Comparison of ENCODE assay signal across 13 cellular contexts in the genomic region with DNA sequence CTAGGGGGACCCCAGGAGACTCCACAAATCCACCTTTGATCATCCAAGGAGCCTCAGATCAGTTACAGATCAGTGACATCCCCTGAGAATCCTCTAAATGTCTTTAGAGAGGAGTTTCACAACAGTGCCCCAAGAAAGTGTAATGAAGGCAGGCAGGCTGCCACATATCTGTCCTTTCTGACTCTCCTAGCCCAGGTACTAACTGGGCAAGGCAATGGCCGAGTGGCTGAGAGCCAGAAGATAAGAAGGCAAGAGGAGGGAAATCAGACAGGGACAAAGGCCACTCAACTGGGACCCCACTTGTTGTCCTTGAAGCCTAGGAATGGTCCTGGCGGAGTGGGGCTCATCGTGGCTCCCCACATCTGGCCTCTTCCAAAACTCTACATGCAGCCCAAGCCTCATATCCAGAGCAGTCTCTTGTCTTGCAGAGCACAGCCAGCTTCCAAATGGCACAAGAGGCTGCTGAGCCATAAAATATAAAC. TPM values are rescaled to one million over a fixed set of nuclear protein-coding genes. Genes with fewer than 3 reads are reported as not detected.
A peak's percentile ranks its signal among the peaks of the same experiment; 100 is the strongest.
DNase-seq lines count a peak whose midpoint lies in the region; ATAC-seq and TF ChIP-seq lines count a peak whose summit lies in the region.
"Had no signal": no experiment of that assay in that cellular context is flagged by ENCODE, and none has a peak within 500 bp of the region (broad histone marks: within the 10 kb centered on the region; RNA-seq: fewer than 3 reads in every experiment).

No MANE protein-coding gene starts in this region.

- no peaks in the 10 kb centered on the region for H3K27me3 ChIP-seq in breast epithelium
- H3K27me3 ChIP-seq in lower lobe of right lung (ENCODE audit: low read depth) = no peaks in the 10 kb centered on the region
- no peaks in the 10 kb centered on the region for H3K27me3 ChIP-seq in transverse colon
- H3K27me3 ChIP-seq: upper lobe of left lung had no signal

- no peak for TF ChIP-seq POLR2A in breast epithelium (IDR thresholded peaks at IDR 0.05)
- TF ChIP-seq POLR2A in transverse colon (IDR thresholded peaks at IDR 0.05) = no peak

- H3K27ac ChIP-seq in breast epithelium (peak overlapping the region; percentile 77 to 99), lower lobe of right lung (peak overlapping the region; percentile 40), transverse colon (peak overlapping the region; percentile 93 to 99 (median 96))

- in situ Hi-C loops in transverse colon (cut with MboI; ENCODE audit: low pct_ligation_motif_present in 1 of 4, low pct_unique_long_range_greater_than_20kb in 1 of 4, low sequenced_read_pairs in 3 of 4) = no loop called here

- intact Hi-C loops in breast epithelium (cut with DNase I; ENCODE audit: low total_unique reads) = no loop called here
- intact Hi-C loops in lower lobe of right lung (cut with DNase I) = no loop called here
- intact Hi-C loops in transverse colon (cut with DNase I; ENCODE audit: low total_unique reads) = no loop called here

- peaks cover 2% of the 10 kb centered on the region for H3K9me3 Mint-ChIP-seq in activated naive CD4-positive, alpha-beta T cell treated with anti-CD3 and anti-CD28 coated beads, Interleukin-2, amount 10 ng/mL, durations not matched to agents 7 days and 5 days

- H3K27me3 Mint-ChIP-seq in activated naive CD4-positive, alpha-beta T cell treated with anti-CD3 and anti-CD28 coated beads, Interleukin-2, amount 10 ng/mL, durations not matched to agents 7 days and 5 days = peaks cover 4% of the 10 kb centered on the region

- H3K9me3 ChIP-seq in breast epithelium (no peaks in the 10 kb centered on the region), lower lobe of right lung (no peaks in the 10 kb centered on the region), transverse colon (no peaks in the 10 kb centered on the region)
- H3K9me3 ChIP-seq: upper lobe of left lung had no signal

- no peak for TF ChIP-seq EP300 in transverse colon (IDR thresholded peaks at IDR 0.05; ENCODE audit: low read depth)

- H3K4me3 ChIP-seq in breast epithelium (no peak overlapping the region), lower lobe of right lung (no peak overlapping the region), transverse colon (no peak overlapping the region)
- H3K4me3 ChIP-seq: lung, upper lobe of left lung had no signal

- H3K36me3 Mint-ChIP-seq in activated naive CD4-positive, alpha-beta T cell treated with anti-CD3 and anti-CD28 coated beads, Interleukin-2, amount 10 ng/mL, durations not matched to agents 7 days and 5 days = peaks cover 28% of the 10 kb centered on the region

- CTCF ChIA-PET in activated naive CD4-positive, alpha-beta T cell treated with anti-CD3 and anti-CD28 coated beads, Interleukin-2, amount 10 ng/mL, durations not matched to agents 7 days and 5 days (lab: Charles Lee) = interaction anchor here (0.9 to 1.0 kb wide), 2 partner anchors 11 to 140 kb away, joined by 3 read pairs; no protein-coding TSS in a partner anchor

- 50% methylated on average over 3 of the region's 3 CpGs; no CpG with 5 or more reads in 1 of the 2 donors for WGBS in transverse colon (ENCODE audit: low coverage in 1 of 2), 2 donors

- peak overlapping the region; percentile 86 for H3K27ac Mint-ChIP-seq in activated naive CD4-positive, alpha-beta T cell treated with anti-CD3 and anti-CD28 coated beads, Interleukin-2, amount 10 ng/mL, durations not matched to agents 7 days and 5 days

- peaks cover 83% of the 10 kb centered on the region for H3K4me1 Mint-ChIP-seq in activated naive CD4-positive, alpha-beta T cell treated with anti-CD3 and anti-CD28 coated beads, Interleukin-2, amount 10 ng/mL, durations not matched to agents 7 days and 5 days

- H3K4me1 ChIP-seq in breast epithelium = peaks cover 30 to 87% of the 10 kb centered on the region in 2 donors
- peaks cover 71% of the 10 kb centered on the region for H3K4me1 ChIP-seq in lower lobe of right lung
- peaks cover 70 to 100% (median 79%) of the 10 kb centered on the region in 4 donors for H3K4me1 ChIP-seq in transverse colon

- no peaks in the 10 kb centered on the region for H3K36me3 ChIP-seq in breast epithelium
- H3K36me3 ChIP-seq in lower lobe of right lung = peaks cover 7% of the 10 kb centered on the region
- no peaks in the 10 kb centered on the region for H3K36me3 ChIP-seq in transverse colon

- no peak for TF ChIP-seq CTCF in breast epithelium (IDR thresholded peaks at IDR 0.05)
- TF ChIP-seq CTCF in lower lobe of right lung (IDR thresholded peaks at IDR 0.05) = no peak
- TF ChIP-seq CTCF in transverse colon (IDR thresholded peaks at IDR 0.05) = no peak

- no peak for DNase-seq in activated naive CD4-positive, alpha-beta T cell treated with anti-CD3 and anti-CD28 coated beads, Interleukin-2, amount 10 ng/mL, durations not matched to agents 7 days and 5 days
- DNase-seq in activated naive CD4-positive, alpha-beta T cell treated with anti-CD3 and anti-CD28 coated beads, Interleukin-2, amount 50 U/mL, for 16 hours = no peak
- DNase-seq in breast epithelium (ENCODE audit: low spot score in 2 of 2) (no peak), lower lobe of right lung (no peak), transverse colon (no peak), NCI-H2171 (lab: John Stamatoyannopoulos, UW) (no peak), T-helper 1 cell (no peak)
- DNase-seq: GDM1, NCI-H1048, NCI-H510A treated with DMSO at 0.1 percent for 48 hours, upper lobe of left lung had no signal

- H3K4me3 Mint-ChIP-seq in activated naive CD4-positive, alpha-beta T cell treated with anti-CD3 and anti-CD28 coated beads, Interleukin-2, amount 10 ng/mL, durations not matched to agents 7 days and 5 days = peak overlapping the region; percentile 34

- no peak for ATAC-seq in lower lobe of right lung
- ATAC-seq in GM18867 (IDR thresholded peaks at IDR 0.05; ENCODE audit: unreplicated experiment) = no peak

RNA-seq across cellular contexts. Expression of a gene that starts 11.6 kb away (rescaled TPM):
- total RNA-seq in breast epithelium (100 to 1,000 TPM in 2 of 3 donors, 10 to 100 TPM in 1; 75.0 to 295 (median 290) TPM), lower lobe of right lung (124 TPM), transverse colon (100 to 1,000 TPM; 127 to 403 (median 197) TPM)

Comparison
In these comparisons a context has a peak if more than half of its experiments do, and no peak if none do; other contexts are left out.
1. H3K27ac ChIP-seq: peak in every context shown above with its lines; median percentile 96 in transverse colon; 88 in breast epithelium; 40 in lower lobe of right lung.